In genomic region chr6:30219244-30219643, GRCh38 we compare ENCODE assay signal across 7 cellular contexts.
DNase-seq lines count a peak whose midpoint lies in the region; ATAC-seq and TF ChIP-seq lines count a peak whose summit lies in the region.

No MANE protein-coding gene starts in this region.

- peak; percentile 95 for TF ChIP-seq CTCF in GM12872 (IDR thresholded peaks at IDR 0.05; ENCODE audit: insufficient read depth, low read depth, low read length)
- TF ChIP-seq CTCF in astrocyte of the cerebellum (IDR thresholded peaks at IDR 0.05; ENCODE audit: low read depth, low read length, missing control alignments), result peak; percentile 98

- in situ Hi-C loops in astrocyte of the cerebellum (cut with HindIII; ENCODE audit: low sequenced_read_pairs), result no loop called here

- DNase-seq in NCI-H1417 treated with DMSO at 0.1 percent for 48 hours (lab: John Stamatoyannopoulos, UW) (peak; percentile 1), astrocyte of the cerebellum (ENCODE audit: low read depth) (no peak), iPS-NIHi7 (ENCODE audit: extremely low spot score) (peak; percentile 67), globus pallidus (ENCODE audit: low spot score) (no peak)
- DNase-seq in stimulated activated CD4-positive, alpha-beta T cell treated with anti-CD3 and anti-CD28 coated beads, Interleukin-4, amount 100 ng/mL, for 1 hour, result peak; percentile 16

- H3K4me3 ChIP-seq in astrocyte of the cerebellum (ENCODE audit: low read depth, low read length), result no peak overlapping the region

- peak; percentile 82 for ATAC-seq in SK-N-SH treated with all-trans-retinoic acid at 6 μM for 48 hours

TF ChIP-seq in SK-N-SH treated with all-trans-retinoic acid at 6 μM for 48 hours, 23 proteins besides CTCF, POLR2A, EP300 and RAD21:
- no peak for TF ChIP-seq BACH2 (CRISPR knock-in tag; IDR thresholded peaks at IDR 0.05; ENCODE audit: borderline replicate concordance)
- no peak for TF ChIP-seq ZC3H10 (CRISPR knock-in tag; IDR thresholded peaks at IDR 0.05)
- TF ChIP-seq ZFP3 (CRISPR knock-in tag; IDR thresholded peaks at IDR 0.05), result no peak
- TF ChIP-seq RARB (CRISPR knock-in tag; IDR thresholded peaks at IDR 0.05), result no peak
- 0 out of 2 replicates have a peak, but pooled peaks have one; percentile 24 for TF ChIP-seq TCF4 (CRISPR knock-in tag; IDR thresholded peaks at IDR 0.05; ENCODE audit: borderline replicate concordance)
- TF ChIP-seq ISL1 (CRISPR knock-in tag; IDR thresholded peaks at IDR 0.05), result no peak

Comparison
In these comparisons a context has a peak if more than half of its experiments do, and no peak if none do; other contexts are left out.
1. DNase-seq: peak in NCI-H1417 treated with DMSO at 0.1 percent for 48 hours (single experiment), iPS-NIHi7 (single experiment) and stimulated activated CD4-positive, alpha-beta T cell treated with anti-CD3 and anti-CD28 coated beads, Interleukin-4, amount 100 ng/mL, for 1 hour (single experiment); none in astrocyte of the cerebellum (single experiment) and globus pallidus (single experiment).